Comparison of ENCODE assay signal across 10 cellular contexts in the genomic region with DNA sequence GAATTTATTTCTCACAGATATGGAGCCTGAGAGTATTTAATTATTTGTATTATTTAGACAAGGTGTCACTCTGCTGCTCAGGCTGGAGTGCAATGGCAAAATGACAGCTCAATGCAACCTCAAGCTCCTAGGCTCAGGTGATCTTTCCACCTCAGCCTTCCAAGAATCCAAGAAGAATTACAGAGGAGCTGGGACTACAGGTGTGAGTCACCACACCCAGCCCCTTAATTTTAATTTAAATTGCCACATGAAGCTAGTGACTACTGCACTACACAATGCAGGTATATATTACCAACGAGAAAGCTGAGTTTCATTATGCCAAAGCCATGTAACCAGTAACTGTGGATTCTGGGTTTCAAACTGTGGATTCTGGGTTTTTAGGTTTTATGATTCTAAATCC. TPM values are rescaled to one million over a fixed set of nuclear protein-coding genes. Genes with fewer than 3 reads are reported as not detected.
DNase-seq lines count a peak whose midpoint lies in the region; TF ChIP-seq lines count a peak whose summit lies in the region.
"Had no signal": no experiment of that assay in that cellular context is flagged by ENCODE, and none has a peak within 500 bp of the region (broad histone marks: within the 10 kb centered on the region; RNA-seq: fewer than 3 reads in every experiment).

No MANE protein-coding gene starts in this region.

- peaks cover under 1 to 49% (median 7%) of the 10 kb centered on the region in 3 donors for H3K36me3 Mint-ChIP-seq in CD8-positive, alpha-beta memory T cell

- no peak overlapping the region for H2AFZ ChIP-seq in mammary epithelial cell (ENCODE audit: low read depth, low read length)

- no peak for DNase-seq in CD8-positive, alpha-beta memory T cell
- DNase-seq in LoVo (ENCODE audit: low spot score) (peak; percentile 67), mammary epithelial cell (peak; percentile 80), GOT3 (lab: John Stamatoyannopoulos, UW) (no peak), NCI-H1092 treated with DMSO at 0.1 percent for 48 hours (lab: John Stamatoyannopoulos, UW) (no peak), OCI-M2 (lab: John Stamatoyannopoulos, UW; ENCODE audit: unreplicated experiment) (no peak), NCI-H1105 (lab: John Stamatoyannopoulos, UW) (no peak)
- DNase-seq: NCI-H2029 had no signal

- H3K9me3 Mint-ChIP-seq in CD8-positive, alpha-beta memory T cell, result no peaks in the 10 kb centered on the region

- no peak for TF ChIP-seq CTCF in mammary epithelial cell (conservative IDR thresholded peaks at IDR 0.05 in 1 of 2, IDR thresholded peaks at IDR 0.05 in 1 of 2; ENCODE audit: extremely low read depth in 1 of 2, insufficient read depth in 1 of 2, low read depth in 1 of 2, low read length in 2 of 2)

- POLR2A ChIA-PET in CD8-positive, alpha-beta memory T cell (lab: Charles Lee), result interaction anchor here (1.1 to 1.3 kb wide), 2 partner anchors 14 to 34 kb away, joined by 3 to 4 read pairs; no protein-coding TSS in a partner anchor

- H3K4me2 ChIP-seq in mammary epithelial cell (ENCODE audit: insufficient read depth, low read depth, low read length), result peak overlapping the region; percentile 84

- dilution Hi-C loops in mammary epithelial cell (cut with HindIII; ENCODE audit: low sequenced_read_pairs), result no loop called here

- CTCF ChIA-PET in CD8-positive, alpha-beta memory T cell (lab: Charles Lee), result interaction anchor here (1.3 to 3.1 kb wide), 3 partner anchors 14 to 58 kb away, joined by 3 to 6 read pairs (median 3); no protein-coding TSS in a partner anchor
- CTCF ChIA-PET in mammary epithelial cell (lab: Charles Lee; ENCODE audit: low non-redundant PET), result interaction anchor here (0.6 to 0.8 kb wide), 3 partner anchors 19 to 73 kb away, joined by 3 to 8 read pairs (median 3); a partner anchor contains a TSS

- 0% methylated on average over 1 of the region's 1 CpG for WGBS in mammary epithelial cell (ENCODE audit: low coverage, missing lambda C conversion rate)
- WGBS in mesodermal cell (ENCODE audit: insufficient coverage in 2 of 2), 2 experiments, result no CpG with 5 or more reads among the region's 1 CpG

- in situ Hi-C loops in mammary epithelial cell (cut with MboI; ENCODE audit: low sequenced_read_pairs in 2 of 2), result loop anchor here in 1 of 2 donors (10.0 kb wide), 1 partner anchor 123 kb away; a partner anchor contains a TSS

- no peaks in the 10 kb centered on the region for H3K27me3 ChIP-seq in CD8-positive, alpha-beta memory T cell (ENCODE audit: insufficient read depth, low read length, poor library complexity, severe bottlenecking)
- no peaks in the 10 kb centered on the region for H3K27me3 ChIP-seq in mammary epithelial cell (ENCODE audit: insufficient read depth, low read length)

- H3K4me3 Mint-ChIP-seq in CD8-positive, alpha-beta memory T cell, result peak overlapping the region; percentile 29 to 65 (median 56)

- peaks cover 69% of the 10 kb centered on the region for H3K79me2 ChIP-seq in mammary epithelial cell (ENCODE audit: insufficient read depth, low read length)

- peaks cover 42% of the 10 kb centered on the region for H3K4me1 ChIP-seq in CD8-positive, alpha-beta memory T cell (ENCODE audit: insufficient read depth, low read length)
- H3K4me1 ChIP-seq in mammary epithelial cell (ENCODE audit: insufficient read depth, low read length), result peaks cover 46% of the 10 kb centered on the region
- peaks cover 19% of the 10 kb centered on the region for H3K4me1 ChIP-seq in mesodermal cell (ENCODE audit: control insufficient read depth, insufficient read depth, low read length, poor library complexity, severe bottlenecking)

- H3K4me3 ChIP-seq in CD8-positive, alpha-beta memory T cell (ENCODE audit: low read length), result peak overlapping the region; percentile 23
- H3K4me3 ChIP-seq in mammary epithelial cell (replicated peaks in 1 of 3; ENCODE audit: insufficient read depth in 1 of 3, low read depth in 2 of 3, low read length in 3 of 3) (peak overlapping the region in 2 of 3 experiments; percentile 82 to 86), mesodermal cell (ENCODE audit: extremely low read depth, insufficient read depth, low read length, poor library complexity, severe bottlenecking) (peak overlapping the region; percentile 98)

- no peaks in the 10 kb centered on the region for H3K9me3 ChIP-seq in CD8-positive, alpha-beta memory T cell (ENCODE audit: low read length)
- no peaks in the 10 kb centered on the region for H3K9me3 ChIP-seq in mammary epithelial cell (replicated peaks; ENCODE audit: insufficient read depth, low read length)
- H3K9me3 ChIP-seq in mesodermal cell (ENCODE audit: control insufficient read depth, low read length), result no peaks in the 10 kb centered on the region

- H3K27ac Mint-ChIP-seq in CD8-positive, alpha-beta memory T cell, result peak overlapping the region in 6 of 8 donors; percentile 21 to 58 (median 42)

- BruUV-seq in mammary epithelial cell (replicated peaks; lab: Mats Ljungman, UMichigan), result no TSS peak

- intact Hi-C loops in mammary epithelial cell (cut with micrococcal nuclease), result loop anchor here (2.0 to 10.0 kb wide), 3 partner anchors 123 to 283 kb away; a partner anchor contains a TSS

- peaks cover 47% of the 10 kb centered on the region for H3K36me3 ChIP-seq in CD8-positive, alpha-beta memory T cell (ENCODE audit: insufficient read depth, low read length)
- H3K36me3 ChIP-seq in mammary epithelial cell (ENCODE audit: insufficient read depth, low read length), result peaks cover 18% of the 10 kb centered on the region
- H3K36me3 ChIP-seq in mesodermal cell (ENCODE audit: control insufficient read depth, insufficient read depth, low read length), result peaks cover 66% of the 10 kb centered on the region

- H3K4me1 Mint-ChIP-seq in CD8-positive, alpha-beta memory T cell, result peaks cover 9 to 31% (median 9%) of the 10 kb centered on the region in 3 donors

- H4K20me1 ChIP-seq in mammary epithelial cell (ENCODE audit: insufficient read depth, low read length), result peaks cover 2% of the 10 kb centered on the region

- H3K27me3 Mint-ChIP-seq in CD8-positive, alpha-beta memory T cell, result no peaks in the 10 kb centered on the region

- H3K27ac ChIP-seq in CD8-positive, alpha-beta memory T cell (ENCODE audit: low read depth, low read length), result no peak overlapping the region
- H3K27ac ChIP-seq in mammary epithelial cell (ENCODE audit: insufficient read depth, low read depth, low read length) (peak overlapping the region; percentile 97), mesodermal cell (ENCODE audit: low read depth, low read length, severe bottlenecking) (no peak overlapping the region)

- peak overlapping the region; percentile 79 for H3K9ac ChIP-seq in mammary epithelial cell (ENCODE audit: insufficient read depth, low read length)

RNA-seq across cellular contexts. Expression of a gene that starts 2.1 kb away (rescaled TPM):
- 10 to 100 TPM; 58.8 to 61.2 TPM for total RNA-seq in CD8-positive, alpha-beta memory T cell
- polyA plus RNA-seq in CD8-positive, alpha-beta memory T cell, result 8.2 TPM
- 10 to 100 TPM; 35.3 to 56.5 TPM for total RNA-seq in mammary epithelial cell
- 28.9 TPM for polyA plus RNA-seq in mammary epithelial cell
- 41.3 TPM for polyA minus RNA-seq in mammary epithelial cell
- polyA plus RNA-seq in mesodermal cell (2013, experiment 1 of 2), result 37.3 TPM
- 39.6 TPM for polyA plus RNA-seq in mesodermal cell (2013, experiment 2 of 2)

RNA-seq across cellular contexts. Expression of a gene that starts 9.4 kb away (rescaled TPM):
- not detected for total RNA-seq in CD8-positive, alpha-beta memory T cell
- 0.29 TPM for polyA plus RNA-seq in CD8-positive, alpha-beta memory T cell
- not detected for total RNA-seq in mammary epithelial cell
- 0.07 TPM for polyA plus RNA-seq in mammary epithelial cell
- polyA minus RNA-seq in mammary epithelial cell, result not detected
- polyA plus RNA-seq in mesodermal cell (2013, experiment 1 of 2), result not detected
- not detected for polyA plus RNA-seq in mesodermal cell (2013, experiment 2 of 2)
- total RNA-seq: omental fat pad had no signal

RNA-seq across cellular contexts. Expression of a gene that starts 20.9 kb away (rescaled TPM):
- total RNA-seq in CD8-positive, alpha-beta memory T cell, result 10 to 100 TPM; 13.7 to 16.9 TPM
- polyA plus RNA-seq in CD8-positive, alpha-beta memory T cell, result 17.7 TPM
- 10 to 100 TPM; 23.5 to 31.3 TPM for total RNA-seq in mammary epithelial cell
- polyA plus RNA-seq in mammary epithelial cell, result 22.1 TPM
- 30.6 TPM for polyA minus RNA-seq in mammary epithelial cell
- 46.8 TPM for polyA plus RNA-seq in mesodermal cell (2013, experiment 1 of 2)
- 38.1 TPM for polyA plus RNA-seq in mesodermal cell (2013, experiment 2 of 2)

RNA-seq across cellular contexts. Expression of a gene that starts 46.3 kb away (rescaled TPM):
- total RNA-seq in CD8-positive, alpha-beta memory T cell, result 100 to 1,000 TPM; 168 to 176 TPM
- 18.8 TPM for polyA plus RNA-seq in CD8-positive, alpha-beta memory T cell
- 100 to 1,000 TPM in 1 of 2 donors, 10 to 100 TPM in 1; 79.4 to 161 TPM for total RNA-seq in mammary epithelial cell
- 69.9 TPM for polyA plus RNA-seq in mammary epithelial cell
- polyA minus RNA-seq in mammary epithelial cell, result 60.4 TPM
- polyA plus RNA-seq in mesodermal cell (2013, experiment 1 of 2), result 106 TPM
- 77.0 TPM for polyA plus RNA-seq in mesodermal cell (2013, experiment 2 of 2)

Comparison
In these comparisons a context has a peak if more than half of its experiments do, and no peak if none do; other contexts are left out.
1. DNase-seq: peak in LoVo (single experiment) and mammary epithelial cell (single experiment); none in CD8-positive, alpha-beta memory T cell (0 of 5), GOT3 (single experiment), NCI-H1092 treated with DMSO at 0.1 percent for 48 hours (single experiment), OCI-M2 (single experiment) and NCI-H1105 (single experiment).
2. H3K4me3 ChIP-seq: peak in every context shown above with its lines; median percentile 98 in mesodermal cell; 84 in mammary epithelial cell; 23 in CD8-positive, alpha-beta memory T cell.